24 cellular contexts compared by ENCODE assay signal in genomic region chr3:150419076-150419868, GRCh38. TPM values are rescaled to one million over a fixed set of nuclear protein-coding genes. Genes with fewer than 3 reads are reported as not detected.
DNase-seq lines count a peak whose midpoint lies in the region; ATAC-seq and TF ChIP-seq lines count a peak whose summit lies in the region.
"Had no signal": no experiment of that assay in that cellular context is flagged by ENCODE, and none has a peak within 500 bp of the region (broad histone marks: within the 10 kb centered on the region; RNA-seq: fewer than 3 reads in every experiment).

No MANE protein-coding gene starts in this region.

- peaks cover 82% of the 10 kb centered on the region for H3K4me1 ChIP-seq in Loucy (ENCODE audit: insufficient read depth, low read length, poor library complexity, severe bottlenecking)
- H3K4me1 ChIP-seq in vagina: peaks cover 88% of the 10 kb centered on the region

- no peaks in the 10 kb centered on the region for H3K9me2 ChIP-seq in Loucy (replicated peaks; ENCODE audit: low read depth, low read length)

- CTCF ChIA-PET in CD4-positive, alpha-beta T cell (lab: Charles Lee): interaction anchor here (0.8 kb wide), 1 partner anchor 9 kb away, joined by 3 read pairs; no protein-coding TSS in a partner anchor

- H3K27me3 Mint-ChIP-seq in CD4-positive, alpha-beta T cell: no peaks in the 10 kb centered on the region
- H3K27me3 Mint-ChIP-seq in brain: no peaks in the 10 kb centered on the region
- H3K27me3 Mint-ChIP-seq: activated CD4-positive, alpha-beta T cell treated with anti-CD3 and anti-CD28 coated beads for 36 hours; activated CD8-positive, alpha-beta memory T cell treated with anti-CD3 and anti-CD28 coated beads, Interleukin-2, amount 10 ng/mL, durations not matched to agents 7 days and 5 days; naive thymus-derived CD8-positive, alpha-beta T cell had no signal

- H3K27me3 ChIP-seq in CD4-positive, alpha-beta T cell (ENCODE audit: control insufficient read depth, insufficient read depth, low read length): no peaks in the 10 kb centered on the region
- no peaks in the 10 kb centered on the region for H3K27me3 ChIP-seq in Loucy (ENCODE audit: insufficient read depth, low read length, poor library complexity, severe bottlenecking)
- no peaks in the 10 kb centered on the region for H3K27me3 ChIP-seq in vagina
- H3K27me3 ChIP-seq: pancreas had no signal

- DNase-seq in CD4-positive, alpha-beta T cell: no peak
- DNase-seq in left colon (no peak), OCI-M1 (lab: John Stamatoyannopoulos, UW) (no peak), vagina (ENCODE audit: extremely low spot score in 2 of 2) (no peak)
- DNase-seq: activated CD4-positive, alpha-beta T cell treated with anti-CD3 and anti-CD28 coated beads for 36 hours; activated CD8-positive, alpha-beta memory T cell treated with anti-CD3 and anti-CD28 coated beads, Interleukin-2, amount 10 ng/mL, durations not matched to agents 7 days and 5 days; dermis blood vessel endothelial cell; DMS153; foreskin melanocyte; mesendoderm; naive thymus-derived CD8-positive, alpha-beta T cell; NCI-H1092 treated with DMSO at 0.1 percent for 48 hours; NCI-H2081; NCI-H510A; pancreas; SHP77; stimulated activated CD4-positive, alpha-beta T cell treated with anti-CD3 and anti-CD28 coated beads, Interleukin-2, amount 100 ng/mL, for 24 hours; stimulated activated naive CD4-positive, alpha-beta T cell had no signal

- H3K4me3 ChIP-seq in Loucy (ENCODE audit: low read length, poor library complexity, severe bottlenecking): peak overlapping the region; percentile 86
- H3K4me3 ChIP-seq in vagina: no peak overlapping the region
- H3K4me3 ChIP-seq: GM12878, pancreas had no signal

- H3K9ac ChIP-seq in Loucy (ENCODE audit: low read depth, low read length, poor library complexity, severe bottlenecking): no peak overlapping the region

- H3K36me3 Mint-ChIP-seq in CD4-positive, alpha-beta T cell (ENCODE audit: low read depth): peaks cover 34% of the 10 kb centered on the region
- H3K36me3 Mint-ChIP-seq in brain: peaks cover 35% of the 10 kb centered on the region

- H3K4me1 Mint-ChIP-seq in CD4-positive, alpha-beta T cell (ENCODE audit: low read depth): peaks cover 84% of the 10 kb centered on the region
- peaks cover 94% of the 10 kb centered on the region for H3K4me1 Mint-ChIP-seq in brain

- intact Hi-C loops in CD4-positive, alpha-beta T cell (cut with DNase I, micrococcal nuclease): no loop called here
- intact Hi-C loops in left colon (cut with DNase I, micrococcal nuclease) (loop anchor here in 1 of 2 donors (10.0 kb wide), 1 partner anchor 76 kb away; no protein-coding TSS in a partner anchor), vagina (cut with DNase I) (loop anchor here (10.0 kb wide), 1 partner anchor 76 kb away; no protein-coding TSS in a partner anchor)

- H3F3A ChIP-seq in Loucy (ENCODE audit: low read depth): no peaks in the 10 kb centered on the region

- no peak for TF ChIP-seq CTCF in CD4-positive, alpha-beta T cell (IDR thresholded peaks at IDR 0.05)
- TF ChIP-seq CTCF in Loucy (conservative IDR thresholded peaks at IDR 0.05; ENCODE audit: low read length): no peak
- TF ChIP-seq CTCF in brain (conservative IDR thresholded peaks at IDR 0.05): no peak
- no peak for TF ChIP-seq CTCF in vagina (IDR thresholded peaks at IDR 0.05)

- peak overlapping the region; percentile 93 for H3K4me2 ChIP-seq in Loucy (ENCODE audit: low read depth, low read length, poor library complexity, severe bottlenecking)

- no peak overlapping the region for H3K27ac ChIP-seq in CD4-positive, alpha-beta T cell (ENCODE audit: low read depth, low read length)
- no peak overlapping the region for H3K27ac ChIP-seq in vagina
- H3K27ac ChIP-seq: C4-2B, pancreas had no signal

- H2AFZ ChIP-seq in Loucy (ENCODE audit: low read length): no peak overlapping the region

- POLR2A ChIA-PET in CD4-positive, alpha-beta T cell (lab: Charles Lee): interaction anchor here (2.3 kb wide), 1 partner anchor 10 kb away, joined by 11 read pairs; the partner anchor contains the start of gene TSC22D2

- peaks cover 96% of the 10 kb centered on the region for H4K20me1 ChIP-seq in Loucy (ENCODE audit: insufficient read depth, low read length, poor library complexity, severe bottlenecking)

- H3K36me3 ChIP-seq in Loucy (ENCODE audit: insufficient read depth, low read length) (peaks cover 7% of the 10 kb centered on the region; the same call in 1 of the 2 replicates), vagina (no peaks in the 10 kb centered on the region)
- H3K36me3 ChIP-seq: pancreas had no signal

- no peaks in the 10 kb centered on the region for H3K9me3 Mint-ChIP-seq in CD4-positive, alpha-beta T cell
- H3K9me3 Mint-ChIP-seq in brain: no peaks in the 10 kb centered on the region
- H3K9me3 Mint-ChIP-seq: naive thymus-derived CD8-positive, alpha-beta T cell had no signal

- no peaks in the 10 kb centered on the region for H3K9me3 ChIP-seq in CD4-positive, alpha-beta T cell (ENCODE audit: control insufficient read depth, low read length)
- H3K9me3 ChIP-seq in Loucy (ENCODE audit: insufficient read depth, low read depth, low read length) (no peaks in the 10 kb centered on the region), vagina (no peaks in the 10 kb centered on the region)
- H3K9me3 ChIP-seq: pancreas had no signal

- H3K4me3 Mint-ChIP-seq in CD4-positive, alpha-beta T cell: peak overlapping the region; percentile 22
- peak overlapping the region in 4 of 5 experiments; percentile 32 to 62 (median 51) for H3K4me3 Mint-ChIP-seq in brain
- H3K4me3 Mint-ChIP-seq: activated CD4-positive, alpha-beta T cell treated with anti-CD3 and anti-CD28 coated beads for 36 hours; activated CD8-positive, alpha-beta memory T cell treated with anti-CD3 and anti-CD28 coated beads, Interleukin-2, amount 10 ng/mL, durations not matched to agents 7 days and 5 days had no signal

- TF ChIP-seq POLR2A in vagina (IDR thresholded peaks at IDR 0.05): no peak

- ATAC-seq in CD4-positive, alpha-beta T cell (ENCODE audit: poor library complexity): no peak
- ATAC-seq in left colon: peak; percentile 50
- ATAC-seq in GM18511 (IDR thresholded peaks at IDR 0.05; ENCODE audit: unreplicated experiment): no peak
- no peak for ATAC-seq in HG03175 (IDR thresholded peaks at IDR 0.05; ENCODE audit: unreplicated experiment)
- ATAC-seq: activated CD4-positive, alpha-beta T cell treated with anti-CD3 and anti-CD28 coated beads for 36 hours; activated CD8-positive, alpha-beta memory T cell treated with anti-CD3 and anti-CD28 coated beads, Interleukin-2, amount 10 ng/mL, durations not matched to agents 7 days and 5 days; GM12878; naive thymus-derived CD8-positive, alpha-beta T cell had no signal

- H3K79me2 ChIP-seq in Loucy (ENCODE audit: insufficient read depth, low read length): peaks cover 98% of the 10 kb centered on the region

- H3K27ac Mint-ChIP-seq in CD4-positive, alpha-beta T cell: no peak overlapping the region
- H3K27ac Mint-ChIP-seq in brain: peak overlapping the region in 1 of 5 experiments; percentile 62
- H3K27ac Mint-ChIP-seq: activated CD4-positive, alpha-beta T cell treated with anti-CD3 and anti-CD28 coated beads for 36 hours; activated CD8-positive, alpha-beta memory T cell treated with anti-CD3 and anti-CD28 coated beads, Interleukin-2, amount 10 ng/mL, durations not matched to agents 7 days and 5 days had no signal

RNA-seq across cellular contexts. Expression of gene TSC22D2, which starts 11.2 kb away (rescaled TPM):
- total RNA-seq in CD4-positive, alpha-beta T cell: 10 to 100 TPM; 47.3 to 49.3 TPM
- 4.4 TPM for polyA plus RNA-seq in brain (ENCODE audit: insufficient read depth, low read depth, low replicate concordance)
- total RNA-seq in left colon (10 to 100 TPM; 22.4 to 28.3 TPM), vagina (35.6 TPM)
